ENCODE assay signal across 8 cellular contexts in genomic region chr1:15617874-15618684, GRCh38. TPM values are rescaled to one million over a fixed set of nuclear protein-coding genes. Genes with fewer than 3 reads are reported as not detected.
DNase-seq lines count a peak whose midpoint lies in the region; ATAC-seq lines count a peak whose summit lies in the region.

No MANE protein-coding gene starts in this region.

- ATAC-seq in GM21390 (IDR thresholded peaks at IDR 0.05; ENCODE audit: unreplicated experiment): peak; percentile 42

- DNase-seq in DMS79 (lab: John Stamatoyannopoulos, UW) (peak; percentile 40), HT-29 (ENCODE audit: low spot score) (peak; percentile 78), SK-N-DZ (ENCODE audit: low spot score) (peak; percentile 20), left kidney (ENCODE audit: low read depth, low spot score) (peak; percentile 74), HuH-7 (ENCODE audit: low spot score) (no peak)
- peak; percentile 19 for DNase-seq in central memory CD4-positive, alpha-beta T cell
- DNase-seq in stimulated activated CD8-positive, alpha-beta memory T cell treated with anti-CD3 and anti-CD28 coated beads, Interleukin-4, amount 100 ng/mL, for 24 hours (ENCODE audit: low read depth): peak; percentile 11

RNA-seq across cellular contexts. Expression of gene DDI2, which starts 0.8 kb away (rescaled TPM):
- total RNA-seq in HT-29 (2014; rRNA removed; shearing (Covaris generic)): 18.7 and 31.1 TPM in 2 replicates
- polyA plus RNA-seq in SK-N-DZ (2014; cell fraction: cytosol; rRNA removed): 4.6 and 6.7 TPM in 2 replicates
- 4.9 and 8.3 TPM in 2 replicates for polyA plus RNA-seq in SK-N-DZ (2014; cell fraction: nucleus; rRNA removed)

RNA-seq across cellular contexts. Expression of gene AGMAT, which starts 33.2 kb away (rescaled TPM):
- 52.1 and 62.5 TPM in 2 replicates for total RNA-seq in HT-29 (2014; rRNA removed; shearing (Covaris generic))
- 0.39 and 0.58 TPM in 2 replicates for polyA plus RNA-seq in SK-N-DZ (2014; cell fraction: cytosol; rRNA removed)
- 0.08 and 0.12 TPM in 2 replicates for polyA plus RNA-seq in SK-N-DZ (2014; cell fraction: nucleus; rRNA removed)
